ENCODE assay signal across 31 cellular contexts in genomic region chr15:61518191-61518950, GRCh38.
DNase-seq lines count a peak whose midpoint lies in the region; ATAC-seq and TF ChIP-seq lines count a peak whose summit lies in the region.
"Had no signal": no experiment of that assay in that cellular context is flagged by ENCODE, and none has a peak within 500 bp of the region (broad histone marks: within the 10 kb centered on the region; RNA-seq: fewer than 3 reads in every experiment).

No MANE protein-coding gene starts in this region.

- intact Hi-C loops in Right ventricle myocardium inferior (cut with DNase I) = no loop called here
- intact Hi-C loops in right cardiac atrium (cut with DNase I) = no loop called here

- no peaks in the 10 kb centered on the region for H3K4me1 ChIP-seq in right cardiac atrium (ENCODE audit: control insufficient read depth, insufficient read depth, low read length)
- H3K4me1 ChIP-seq: A549, ascending aorta, heart right ventricle, psoas muscle, vagina had no signal

- DNase-seq in Right ventricle myocardium inferior (ENCODE audit: missing footprints) = peak; percentile 28
- no peak for DNase-seq in right cardiac atrium
- peak; percentile 13 for DNase-seq in astrocyte of the hippocampus (ENCODE audit: low read depth, low spot score)
- DNase-seq in iPS-NIHi11 (ENCODE audit: low spot score) = peak; percentile 17
- DNase-seq in activated CD4-positive, alpha-beta T cell treated with anti-CD3 and anti-CD28 coated beads for 4 hours = no peak
- DNase-seq in immature natural killer cell = no peak
- no peak for DNase-seq in progenitor cell of endocrine pancreas (ENCODE audit: low spot score, unreplicated experiment)
- DNase-seq: activated CD4-positive, alpha-beta T cell treated with anti-CD3 and anti-CD28 coated beads for 36 hours; activated effector memory CD4-positive, alpha-beta T cell treated with anti-CD3 and anti-CD28 coated beads, Interleukin-2, amount 50 U/mL, for 16 hours; activated naive CD8-positive, alpha-beta T cell treated with anti-CD3 and anti-CD28 coated beads, Interleukin-2, amount 10 ng/mL, durations not matched to agents 7 days and 5 days; activated T-cell treated with anti-CD3 and anti-CD28 coated beads, Interleukin-2, amount 50 U/mL, for 1 hour; CD4-positive, alpha-beta memory T cell; GM23248; heart right ventricle; left ventricle myocardium superior; naive B cell; NCI-H1048; NCI-H1930; NCI-H69; psoas muscle; RPMI8226; stimulated activated CD4-positive, alpha-beta T cell treated with anti-CD3 and anti-CD28 coated beads, Interleukin-15, amount 100 ng/mL, for 24 hours; stimulated activated naive CD4-positive, alpha-beta T cell; T-helper 2 cell had no signal

- no peaks in the 10 kb centered on the region for H3K9me3 ChIP-seq in right cardiac atrium (ENCODE audit: control insufficient read depth, low read length)
- H3K9me3 ChIP-seq: A549, ascending aorta, heart right ventricle, psoas muscle, vagina had no signal

- WGBS in right cardiac atrium = 84% methylated on average over 7 of the region's 7 CpGs

- no peak overlapping the region for H3K4me3 Mint-ChIP-seq in immature natural killer cell
- no peak overlapping the region for H3K4me3 Mint-ChIP-seq in progenitor cell of endocrine pancreas (ENCODE audit: low read depth)
- H3K4me3 Mint-ChIP-seq: activated CD4-positive, alpha-beta T cell treated with anti-CD3 and anti-CD28 coated beads for 36 hours; activated naive CD8-positive, alpha-beta T cell treated with anti-CD3 and anti-CD28 coated beads, Interleukin-2, amount 10 ng/mL, durations not matched to agents 7 days and 5 days; mesothelial cell of epicardium; naive B cell had no signal

- H3K9me3 Mint-ChIP-seq in immature natural killer cell = peaks cover 0 to 3% (median 0%) of the 10 kb centered on the region in 6 donors
- no peaks in the 10 kb centered on the region for H3K9me3 Mint-ChIP-seq in progenitor cell of endocrine pancreas (ENCODE audit: low read depth)
- H3K9me3 Mint-ChIP-seq: activated naive CD8-positive, alpha-beta T cell treated with anti-CD3 and anti-CD28 coated beads, Interleukin-2, amount 10 ng/mL, durations not matched to agents 7 days and 5 days; CD4-positive, alpha-beta memory T cell; mesothelial cell of epicardium had no signal

- peaks cover 2% of the 10 kb centered on the region for H3K27me3 ChIP-seq in right cardiac atrium (ENCODE audit: control insufficient read depth, insufficient read depth)
- H3K27me3 ChIP-seq: ascending aorta, vagina had no signal

- ATAC-seq in Right ventricle myocardium inferior (no peak), right cardiac atrium (no peak), HG02759 (IDR thresholded peaks at IDR 0.05; ENCODE audit: unreplicated experiment) (no peak)
- ATAC-seq: A549; activated CD4-positive, alpha-beta T cell treated with anti-CD3 and anti-CD28 coated beads for 36 hours; heart right ventricle; left ventricle myocardium superior; psoas muscle had no signal

- H3K4me1 Mint-ChIP-seq in immature natural killer cell (no peaks in the 10 kb centered on the region), progenitor cell of endocrine pancreas (ENCODE audit: low read depth) (no peaks in the 10 kb centered on the region)
- H3K4me1 Mint-ChIP-seq: activated CD4-positive, alpha-beta T cell treated with anti-CD3 and anti-CD28 coated beads for 36 hours; CD4-positive, alpha-beta memory T cell; mesothelial cell of epicardium; naive B cell had no signal

- no peak overlapping the region for H3K4me3 ChIP-seq in right cardiac atrium (ENCODE audit: low read length)
- H3K4me3 ChIP-seq: A549, ascending aorta, GM23248, heart right ventricle, psoas muscle, SK-N-MC, vagina had no signal

- H3K27me3 Mint-ChIP-seq in immature natural killer cell (ENCODE audit: low read depth in 3 of 3) (peaks cover 0 to 10% (median 6%) of the 10 kb centered on the region in 3 donors), progenitor cell of endocrine pancreas (no peaks in the 10 kb centered on the region)
- H3K27me3 Mint-ChIP-seq: naive B cell had no signal

- no peak for TF ChIP-seq CTCF in progenitor cell of endocrine pancreas (IDR thresholded peaks at IDR 0.05; ENCODE audit: unreplicated experiment)

- H3K36me3 Mint-ChIP-seq in immature natural killer cell (no peaks in the 10 kb centered on the region), progenitor cell of endocrine pancreas (ENCODE audit: insufficient read depth) (no peaks in the 10 kb centered on the region)
- H3K36me3 Mint-ChIP-seq: activated naive CD8-positive, alpha-beta T cell treated with anti-CD3 and anti-CD28 coated beads, Interleukin-2, amount 10 ng/mL, durations not matched to agents 7 days and 5 days; CD4-positive, alpha-beta memory T cell; mesothelial cell of epicardium; naive B cell had no signal

- H3K27ac Mint-ChIP-seq in immature natural killer cell = no peak overlapping the region
- H3K27ac Mint-ChIP-seq in progenitor cell of endocrine pancreas = no peak overlapping the region
- H3K27ac Mint-ChIP-seq: activated CD4-positive, alpha-beta T cell treated with anti-CD3 and anti-CD28 coated beads for 36 hours; activated naive CD8-positive, alpha-beta T cell treated with anti-CD3 and anti-CD28 coated beads, Interleukin-2, amount 10 ng/mL, durations not matched to agents 7 days and 5 days; CD4-positive, alpha-beta memory T cell; mesothelial cell of epicardium had no signal

- H3K27ac ChIP-seq in right cardiac atrium (ENCODE audit: low read length) = no peak overlapping the region
- H3K27ac ChIP-seq: A549, ascending aorta, epithelial cell of prostate, GM23248, heart right ventricle, psoas muscle, SK-N-MC, vagina had no signal

Comparison
In these comparisons a context has a peak if more than half of its experiments do, and no peak if none do; other contexts are left out.
1. DNase-seq: peak in Right ventricle myocardium inferior (single experiment), astrocyte of the hippocampus (single experiment) and iPS-NIHi11 (single experiment); none in right cardiac atrium (0 of 3), activated CD4-positive, alpha-beta T cell treated with anti-CD3 and anti-CD28 coated beads for 4 hours (0 of 2), immature natural killer cell (0 of 3) and progenitor cell of endocrine pancreas (single experiment).